In genomic region chr3:114711321-114711891, GRCh38 we compare ENCODE assay signal across 22 cellular contexts.
DNase-seq lines count a peak whose midpoint lies in the region; ATAC-seq, FAIRE-seq and TF ChIP-seq lines count a peak whose summit lies in the region.
"Had no signal": no experiment of that assay in that cellular context is flagged by ENCODE, and none has a peak within 500 bp of the region (broad histone marks: within the 10 kb centered on the region; RNA-seq: fewer than 3 reads in every experiment).

No MANE protein-coding gene starts in this region.

- H3K4me3 ChIP-seq in psoas muscle = no peak overlapping the region
- H3K4me3 ChIP-seq: SJCRH30 had no signal

- H3K27ac ChIP-seq in psoas muscle = peak overlapping the region; percentile 34
- H3K27ac ChIP-seq: SJCRH30 had no signal

- H3K36me3 ChIP-seq in psoas muscle (ENCODE audit: insufficient read depth in 1 of 2, low read depth in 1 of 2) = no peaks in the 10 kb centered on the region
- H3K36me3 ChIP-seq: SJCRH30 had no signal

- no peaks in the 10 kb centered on the region for H3K9me3 ChIP-seq in psoas muscle
- H3K9me3 ChIP-seq: SJCRH30 had no signal

- peaks cover 58% of the 10 kb centered on the region for H3K4me1 ChIP-seq in psoas muscle

- in situ Hi-C loops in Caki2 (cut with HindIII; ENCODE audit: low pct_unique_long_range_greater_than_20kb, low sequenced_read_pairs) = no loop called here

- no peak for TF ChIP-seq CTCF in psoas muscle (IDR thresholded peaks at IDR 0.05)

- ATAC-seq in psoas muscle = peak; percentile 58 to 88 (median 80)
- ATAC-seq in GM18505 (IDR thresholded peaks at IDR 0.05; ENCODE audit: unreplicated experiment) = no peak
- no peak for ATAC-seq in GM18517 (IDR thresholded peaks at IDR 0.05; ENCODE audit: unreplicated experiment)
- ATAC-seq: Panc1 had no signal

- H3K27me3 ChIP-seq in psoas muscle (ENCODE audit: insufficient read depth in 3 of 3, low read length in 2 of 3) = no peaks in the 10 kb centered on the region
- H3K27me3 ChIP-seq: SJCRH30 had no signal

- FAIRE-seq in RCC 7860 (lab: Jason Lieb, UNC) = peak; percentile 72
- FAIRE-seq: G401.6 had no signal

- WGBS in psoas muscle, 3 donors = 23 to 45% (median 27%) methylated on average over 2 of the region's 2 CpGs

- no peak for TF ChIP-seq POLR2A in GM18505 (IDR thresholded peaks at IDR 0.05; ENCODE audit: borderline replicate concordance, extremely low read depth, insufficient read depth, insufficient read length)

- DNase-seq in Caki2 (ENCODE audit: low read depth) (peak; percentile 65), RCC 7860 (ENCODE audit: low spot score) (peak; percentile 46), fibroblast of peridontal ligament (ENCODE audit: extremely low read depth) (peak; percentile 4), psoas muscle (no peak), EL (no peak), T-helper 2 cell (no peak)
- DNase-seq: Calu3; CD4-positive, alpha-beta T cell; DMS153; H7; KG1; NCI-H1092 treated with DMSO at 0.1 percent for 48 hours; NCI-H146; NCI-H2029 treated with DMSO at 0.1 percent for 48 hours; NCI-H226; NCI-H510A treated with DMSO at 0.1 percent for 48 hours; NCI-H748 treated with DMSO at 0.1 percent for 48 hours; SJCRH30 had no signal

- intact Hi-C loops in psoas muscle (cut with DNase I) = no loop called here

Comparison
In these comparisons a context has a peak if more than half of its experiments do, and no peak if none do; other contexts are left out.
1. DNase-seq: peak in Caki2 (single experiment), RCC 7860 (single experiment) and fibroblast of peridontal ligament (single experiment); none in psoas muscle (0 of 2), EL (single experiment) and T-helper 2 cell (0 of 5).
2. ATAC-seq: peak in psoas muscle (4 of 4); none in GM18505 (single experiment) and GM18517 (single experiment).